ENCODE assay signal across 13 cellular contexts in genomic region chr18:26435415-26436095, GRCh38.
"Had no signal": no experiment of that assay in that cellular context is flagged by ENCODE, and none has a peak within 500 bp of the region (broad histone marks: within the 10 kb centered on the region; RNA-seq: fewer than 3 reads in every experiment).

No MANE protein-coding gene starts in this region.

- H3K27ac ChIP-seq: body of pancreas, neutrophil, right lobe of liver, tibial artery had no signal

- FAIRE-seq: TTC549 had no signal

- ATAC-seq: activated T-helper 17 cell treated with anti-CD3 and anti-CD28 coated beads, Interleukin-2, amount 50 U/mL, for 72 hours; body of pancreas; right lobe of liver; stimulated activated memory B cell treated with anti-CD40 and anti-IgM and Interleukin-4, amounts not matched to agents 10 μg/mL and 1 μg/mL and 100 μg/mL, for 72 hours had no signal

- H3K27me3 ChIP-seq: body of pancreas, right lobe of liver had no signal

- H3K4me1 ChIP-seq: body of pancreas, right lobe of liver, tibial artery had no signal

- DNase-seq: activated CD4-positive, alpha-beta T cell treated with anti-CD3 and anti-CD28 coated beads, Interleukin-2, amount 10 ng/mL, durations not matched to agents 7 days and 5 days; activated CD4-positive, CD25-positive, alpha-beta regulatory T cell; activated naive CD4-positive, alpha-beta T cell treated with anti-CD3 and anti-CD28 coated beads, Interleukin-2, amount 50 U/mL, for 16 hours; activated T-cell treated with anti-CD3 and anti-CD28 coated beads for 4 hours; body of pancreas; endodermal cell; right lobe of liver; T-helper 2 cell; tibial artery had no signal

- H3K36me3 ChIP-seq: neutrophil, right lobe of liver, tibial artery had no signal

- H3K9me3 ChIP-seq: body of pancreas, neutrophil, right lobe of liver, tibial artery had no signal

- H3K4me3 ChIP-seq: body of pancreas, right lobe of liver, tibial artery had no signal
